ENCODE assay signal across 7 cellular contexts in the genomic region with DNA sequence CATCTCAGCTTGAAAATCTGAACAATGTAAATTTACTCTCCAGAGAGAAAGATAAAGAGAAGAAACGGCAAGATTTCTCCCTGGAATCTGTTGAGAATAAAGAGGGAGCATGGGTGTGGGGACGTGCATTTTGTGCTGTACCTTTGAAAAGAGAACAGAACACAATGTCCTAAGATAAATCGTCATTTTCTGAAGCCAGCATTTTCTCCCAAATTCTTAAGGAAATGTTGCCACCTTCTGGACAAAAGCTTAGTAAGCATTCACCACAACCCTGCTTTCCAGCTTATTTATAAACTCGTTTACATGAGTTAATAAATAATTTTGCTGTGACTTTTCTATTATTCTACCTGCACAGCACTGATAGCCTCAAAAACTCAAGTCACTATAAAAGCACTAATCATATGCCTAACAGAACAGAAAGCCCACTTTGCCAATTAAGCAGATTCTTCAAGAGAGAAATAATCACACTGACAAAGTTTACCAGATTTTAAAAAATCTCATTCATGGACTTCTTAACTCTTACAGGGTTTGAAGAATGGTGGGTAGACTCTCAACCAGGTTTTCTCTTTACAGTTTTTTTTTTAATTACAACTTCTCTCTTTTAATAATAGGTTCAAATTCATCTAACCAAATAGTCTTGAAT.
DNase-seq lines count a peak whose midpoint lies in the region; ATAC-seq and TF ChIP-seq lines count a peak whose summit lies in the region.

No MANE protein-coding gene starts in this region.

- in situ Hi-C loops in GM13976 (cut with MboI; ENCODE audit: low sequenced_read_pairs, unreplicated experiment) = loop anchor here (25.0 kb wide), 1 partner anchor 1069 kb away; no protein-coding TSS in a partner anchor

- TF ChIP-seq POLR2A in body of pancreas (IDR thresholded peaks at IDR 0.05) = no peak

- H3K4me3 ChIP-seq in body of pancreas = no peak overlapping the region

- ATAC-seq in HG03135 (IDR thresholded peaks at IDR 0.05; ENCODE audit: unreplicated experiment) (peak; percentile 69), body of pancreas (peak; percentile 47), HG03139 (IDR thresholded peaks at IDR 0.05; ENCODE audit: unreplicated experiment) (no peak)

- no peak overlapping the region for H3K27ac ChIP-seq in body of pancreas

- no peaks in the 10 kb centered on the region for H3K27me3 Mint-ChIP-seq in activated naive CD4-positive, alpha-beta T cell treated with anti-CD3 and anti-CD28 coated beads, Interleukin-2, amount 10 ng/mL, durations not matched to agents 7 days and 5 days

- no peak overlapping the region for H3K27ac Mint-ChIP-seq in activated naive CD4-positive, alpha-beta T cell treated with anti-CD3 and anti-CD28 coated beads, Interleukin-2, amount 10 ng/mL, durations not matched to agents 7 days and 5 days

- CTCF ChIA-PET in activated naive CD4-positive, alpha-beta T cell treated with anti-CD3 and anti-CD28 coated beads, Interleukin-2, amount 10 ng/mL, durations not matched to agents 7 days and 5 days (lab: Charles Lee) = interaction anchor here (0.6 kb wide), 1 partner anchor 721 kb away, joined by 3 read pairs; no protein-coding TSS in a partner anchor

- H3K27me3 ChIP-seq in body of pancreas = no peaks in the 10 kb centered on the region

- no peaks in the 10 kb centered on the region for H3K36me3 Mint-ChIP-seq in activated naive CD4-positive, alpha-beta T cell treated with anti-CD3 and anti-CD28 coated beads, Interleukin-2, amount 10 ng/mL, durations not matched to agents 7 days and 5 days

- TF ChIP-seq CTCF in GM13976 (IDR thresholded peaks at IDR 0.05; ENCODE audit: borderline replicate concordance, control extremely low read depth, extremely low read depth, insufficient read depth, missing control alignments) (peak; percentile 20), body of pancreas (IDR thresholded peaks at IDR 0.05) (peak; percentile 23 to 78 (median 62))

- DNase-seq in GM13976 (ENCODE audit: low spot score) (peak; percentile 47), NCI-H2196 (lab: John Stamatoyannopoulos, UW; ENCODE audit: unreplicated experiment) (peak; percentile 84), body of pancreas (peak in 2 of 4 donors; percentile 12 to 17), left kidney (ENCODE audit: low read depth, low spot score) (peak; percentile 87)
- no peak for DNase-seq in activated naive CD4-positive, alpha-beta T cell treated with anti-CD3 and anti-CD28 coated beads, Interleukin-2, amount 10 ng/mL, durations not matched to agents 7 days and 5 days

- H3K9me3 ChIP-seq in body of pancreas = no peaks in the 10 kb centered on the region

- intact Hi-C loops in body of pancreas (cut with DNase I) = loop anchor here (10.0 kb wide), 1 partner anchor 1452 kb away; no protein-coding TSS in a partner anchor

- no peaks in the 10 kb centered on the region for H3K4me1 ChIP-seq in body of pancreas

- no peak overlapping the region for H3K4me3 Mint-ChIP-seq in activated naive CD4-positive, alpha-beta T cell treated with anti-CD3 and anti-CD28 coated beads, Interleukin-2, amount 10 ng/mL, durations not matched to agents 7 days and 5 days

- 1 to 2% methylated on average over 4 of the region's 4 CpGs for WGBS in body of pancreas, 2 donors

- no peaks in the 10 kb centered on the region for H3K4me1 Mint-ChIP-seq in activated naive CD4-positive, alpha-beta T cell treated with anti-CD3 and anti-CD28 coated beads, Interleukin-2, amount 10 ng/mL, durations not matched to agents 7 days and 5 days

- no peaks in the 10 kb centered on the region for H3K36me3 ChIP-seq in body of pancreas (replicated peaks in 1 of 2; ENCODE audit: insufficient read depth in 1 of 2, low read depth in 2 of 2)

- H3K9me3 Mint-ChIP-seq in activated naive CD4-positive, alpha-beta T cell treated with anti-CD3 and anti-CD28 coated beads, Interleukin-2, amount 10 ng/mL, durations not matched to agents 7 days and 5 days = no peaks in the 10 kb centered on the region
